Comparison of ENCODE assay signal across 8 cellular contexts in genomic region chr5:179858586-179859427, GRCh38. TPM values are rescaled to one million over a fixed set of nuclear protein-coding genes. Genes with fewer than 3 reads are reported as not detected.
A peak's percentile ranks its signal among the peaks of the same experiment; 100 is the strongest.
DNase-seq lines count a peak whose midpoint lies in the region; FAIRE-seq and TF ChIP-seq lines count a peak whose summit lies in the region.

MRNIP (minus strand) TSS chr5:179858817; CDS start chr5:179858796, 21 bp downstream.

- no peak for TF ChIP-seq CTCF in Loucy (conservative IDR thresholded peaks at IDR 0.05; ENCODE audit: low read length)
- TF ChIP-seq CTCF in foreskin fibroblast (IDR thresholded peaks at IDR 0.05; ENCODE audit: low read depth, low read length), result no peak
- TF ChIP-seq CTCF in neural progenitor cell (IDR thresholded peaks at IDR 0.05), result no peak

- peak; percentile 99 for DNase-seq in H54 (ENCODE audit: insufficient read length, low spot score)
- DNase-seq in SIG-M5 treated with dmso at 0.1 percent for 504 hours (lab: John Stamatoyannopoulos, UW; ENCODE audit: unreplicated experiment), result peak; percentile 98
- DNase-seq in activated gamma-delta T cell treated with anti-CD3 and anti-CD28 coated beads, Interleukin-2, amount 50 U/mL, for 16 hours (ENCODE audit: low read depth), result peak; percentile 85
- peak; percentile 95 to 99 for DNase-seq in foreskin fibroblast
- DNase-seq in neural progenitor cell (ENCODE audit: low spot score), result peak; percentile 98
- peak; percentile 91 for DNase-seq in stromal cell of bone marrow (ENCODE audit: low read depth)

- no peak within 1 kb of the TSS for H3K27ac ChIP-seq in neural progenitor cell

- no peaks in the 10 kb centered on the region for H3K9me2 ChIP-seq in Loucy (replicated peaks; ENCODE audit: low read depth, low read length)

- peak; percentile 69 for TF ChIP-seq POLR2A in H54 (IDR thresholded peaks at IDR 0.05; ENCODE audit: low read depth, low read length)

- H3K27me3 Mint-ChIP-seq in neural progenitor cell (ENCODE audit: insufficient read depth, low read depth), result peaks cover 3% of the 10 kb centered on the region

- H3K9ac ChIP-seq in ES-I3 (ENCODE audit: low read depth, low read length) (peak within 1 kb of the TSS; percentile 95), Loucy (ENCODE audit: low read depth, low read length, poor library complexity, severe bottlenecking) (peak within 1 kb of the TSS; percentile 80), neural progenitor cell (peak within 1 kb of the TSS; percentile 34)

- no peak for FAIRE-seq in H54 (lab: Jason Lieb, UNC)

- H3K4me3 Mint-ChIP-seq in neural progenitor cell, result peak within 1 kb of the TSS; percentile 95

- H3K4me1 ChIP-seq in ES-I3 (ENCODE audit: insufficient read depth, low read length), result peaks cover 5% of the 10 kb centered on the region; the same call in 1 of the 2 replicates
- H3K4me1 ChIP-seq in Loucy (ENCODE audit: insufficient read depth, low read length, poor library complexity, severe bottlenecking), result no peaks in the 10 kb centered on the region
- H3K4me1 ChIP-seq in neural progenitor cell, result peaks cover 13% of the 10 kb centered on the region

- H3K27ac Mint-ChIP-seq in neural progenitor cell, result peak within 1 kb of the TSS; percentile 50

- H3F3A ChIP-seq in Loucy (ENCODE audit: low read depth), result no peaks in the 10 kb centered on the region
- peaks cover 20% of the 10 kb centered on the region for H3F3A ChIP-seq in neural progenitor cell (ENCODE audit: low read depth)

- H4K20me1 ChIP-seq in Loucy (ENCODE audit: insufficient read depth, low read length, poor library complexity, severe bottlenecking), result no peaks in the 10 kb centered on the region
- peaks cover 13% of the 10 kb centered on the region for H4K20me1 ChIP-seq in neural progenitor cell (ENCODE audit: low read depth)

- H3K79me2 ChIP-seq in Loucy (ENCODE audit: insufficient read depth, low read length) (no peaks in the 10 kb centered on the region), neural progenitor cell (ENCODE audit: low read depth) (peaks cover 48% of the 10 kb centered on the region)

- peaks cover 18% of the 10 kb centered on the region for H3K4me1 Mint-ChIP-seq in neural progenitor cell

- H3K9me3 ChIP-seq in ES-I3 (ENCODE audit: control insufficient read depth, insufficient read depth, low read length) (no peaks in the 10 kb centered on the region; the same call in 1 of the 2 replicates), Loucy (ENCODE audit: insufficient read depth, low read depth, low read length) (no peaks in the 10 kb centered on the region), neural progenitor cell (ENCODE audit: low read depth) (no peaks in the 10 kb centered on the region)

- H3K36me3 ChIP-seq in ES-I3 (ENCODE audit: insufficient read depth, low read length) (peaks cover 4% of the 10 kb centered on the region; the same call in 1 of the 2 replicates), Loucy (ENCODE audit: insufficient read depth, low read length) (no peaks in the 10 kb centered on the region), neural progenitor cell (peaks cover 4% of the 10 kb centered on the region)

- no peaks in the 10 kb centered on the region for H3K9me3 Mint-ChIP-seq in neural progenitor cell

- H2AFZ ChIP-seq in Loucy (ENCODE audit: low read length) (peak within 1 kb of the TSS; percentile 89), neural progenitor cell (replicated peaks) (peak within 1 kb of the TSS; percentile 81)

- H3K36me3 Mint-ChIP-seq in neural progenitor cell, result peaks cover 17% of the 10 kb centered on the region

- no peaks in the 10 kb centered on the region for H3K27me3 ChIP-seq in Loucy (ENCODE audit: insufficient read depth, low read length, poor library complexity, severe bottlenecking)
- peaks cover 9% of the 10 kb centered on the region for H3K27me3 ChIP-seq in neural progenitor cell

- H3K4me3 ChIP-seq in Loucy (ENCODE audit: low read length, poor library complexity, severe bottlenecking) (peak within 1 kb of the TSS; percentile 92), foreskin fibroblast (ENCODE audit: low read depth in 1 of 2, low read length in 2 of 2) (peak within 1 kb of the TSS; percentile 80 to 98), neural progenitor cell (peak within 1 kb of the TSS; percentile 70)

- peak within 1 kb of the TSS; percentile 72 for H3K4me2 ChIP-seq in Loucy (ENCODE audit: low read depth, low read length, poor library complexity, severe bottlenecking)
- peak within 1 kb of the TSS; percentile 81 for H3K4me2 ChIP-seq in neural progenitor cell

RNA-seq across cellular contexts. Expression of gene MRNIP, which starts in this region (rescaled TPM):
- total RNA-seq in neural progenitor cell (ENCODE audit: low replicate concordance), result 68.5 and 73.5 TPM in 2 replicates

Comparison
In these comparisons a context has a peak if more than half of its experiments do, and no peak if none do; other contexts are left out.
1. H3K9ac ChIP-seq: peak in every context shown above with its lines; median percentile 95 in ES-I3; 80 in Loucy; 34 in neural progenitor cell.